20 cellular contexts compared by ENCODE assay signal in genomic region chr7:44793919-44794715, GRCh38. TPM values are rescaled to one million over a fixed set of nuclear protein-coding genes. Genes with fewer than 3 reads are reported as not detected.
DNase-seq lines count a peak whose midpoint lies in the region; ATAC-seq and TF ChIP-seq lines count a peak whose summit lies in the region.
"Had no signal": no experiment of that assay in that cellular context is flagged by ENCODE, and none has a peak within 500 bp of the region (broad histone marks: within the 10 kb centered on the region; RNA-seq: fewer than 3 reads in every experiment).

No MANE protein-coding gene starts in this region.

- no peak overlapping the region for H2AK5ac ChIP-seq in trophoblast cell (ENCODE audit: low read length)

- no peak overlapping the region for H4K8ac ChIP-seq in trophoblast cell (ENCODE audit: low read depth, low read length)

- peaks cover 16% of the 10 kb centered on the region for H3K4me1 Mint-ChIP-seq in activated CD8-positive, alpha-beta memory T cell treated with anti-CD3 and anti-CD28 coated beads, Interleukin-2, amount 10 ng/mL, durations not matched to agents 7 days and 5 days

- H3K9ac ChIP-seq in NT2/D1 (ENCODE audit: insufficient read length, low read depth), result peak overlapping the region; percentile 0
- H3K9ac ChIP-seq in trophoblast cell (ENCODE audit: low read length), result no peak overlapping the region

- H3K36me3 Mint-ChIP-seq in activated CD8-positive, alpha-beta memory T cell treated with anti-CD3 and anti-CD28 coated beads, Interleukin-2, amount 10 ng/mL, durations not matched to agents 7 days and 5 days, result peaks cover 16% of the 10 kb centered on the region

- no peak overlapping the region for H3K4me3 ChIP-seq in NT2/D1 (ENCODE audit: insufficient read length, low read depth)
- H3K4me3 ChIP-seq in esophagus muscularis mucosa, result no peak overlapping the region
- H3K4me3 ChIP-seq in trophoblast cell (ENCODE audit: low read depth, low read length), result no peak overlapping the region
- H3K4me3 ChIP-seq: ascending aorta, sigmoid colon had no signal

- no peak overlapping the region for H2BK5ac ChIP-seq in trophoblast cell (ENCODE audit: low read depth, low read length, poor library complexity)

- H3K27ac ChIP-seq in esophagus muscularis mucosa (replicated peaks in 1 of 4), result peak overlapping the region; percentile 23 to 60 (median 53)
- H3K27ac ChIP-seq in trophoblast cell (ENCODE audit: low read depth, low read length), result no peak overlapping the region
- H3K27ac ChIP-seq: ascending aorta, HL-60 had no signal

- H4K12ac ChIP-seq in trophoblast cell (ENCODE audit: low read depth, low read length), result no peak overlapping the region

- no peak for TF ChIP-seq EP300 in esophagus muscularis mucosa (IDR thresholded peaks at IDR 0.05)

- intact Hi-C loops in esophagus muscularis mucosa (cut with DNase I), result loop anchor here (2.0 kb wide), 1 partner anchor 43 kb away; no protein-coding TSS in a partner anchor

- no peak overlapping the region for H2BK12ac ChIP-seq in trophoblast cell (ENCODE audit: low read length)

- H3K27me3 Mint-ChIP-seq in activated CD8-positive, alpha-beta memory T cell treated with anti-CD3 and anti-CD28 coated beads, Interleukin-2, amount 10 ng/mL, durations not matched to agents 7 days and 5 days, result no peaks in the 10 kb centered on the region
- H3K27me3 Mint-ChIP-seq: dendritic cell treated with granulocyte-macrophage colony-stimulating factor and Interleukin-4, amounts not matched to agents 40 ng/mL and 50 ng/mL, for 4 days; T-helper 17 cell had no signal

- H3K4me1 ChIP-seq in NT2/D1 (ENCODE audit: insufficient read depth, insufficient read length) (no peaks in the 10 kb centered on the region), esophagus muscularis mucosa (peaks cover 15 to 39% (median 32%) of the 10 kb centered on the region in 4 donors), trophoblast cell (ENCODE audit: control insufficient read depth in 1 of 2, insufficient read depth in 2 of 2, low read length in 2 of 2) (peaks cover 0 to 8% of the 10 kb centered on the region in 2 experiments)

- no peak overlapping the region for H3K14ac ChIP-seq in trophoblast cell (ENCODE audit: low read length)

- no peak overlapping the region for H3K4me2 ChIP-seq in trophoblast cell (ENCODE audit: low read length)

- H3K9me3 ChIP-seq in NT2/D1 (ENCODE audit: insufficient read depth, low read length) (no peaks in the 10 kb centered on the region), esophagus muscularis mucosa (no peaks in the 10 kb centered on the region), trophoblast cell (ENCODE audit: insufficient read depth, low read depth, low read length) (no peaks in the 10 kb centered on the region)
- H3K9me3 ChIP-seq: ascending aorta, sigmoid colon had no signal

- CTCF ChIA-PET in activated CD8-positive, alpha-beta memory T cell treated with anti-CD3 and anti-CD28 coated beads, Interleukin-2, amount 10 ng/mL, durations not matched to agents 7 days and 5 days (lab: Charles Lee), result interaction anchor here (1.5 kb wide), 1 partner anchor 188 kb away, joined by 3 read pairs; no protein-coding TSS in a partner anchor

- H4K91ac ChIP-seq in trophoblast cell (ENCODE audit: low read depth, low read length), result no peak overlapping the region

- H3K79me1 ChIP-seq in trophoblast cell (ENCODE audit: low read length), result peaks cover 10% of the 10 kb centered on the region

- TF ChIP-seq CTCF in esophagus muscularis mucosa (IDR thresholded peaks at IDR 0.05), result no peak

- 61% methylated on average over 8 of the region's 8 CpGs for WGBS in esophagus muscularis mucosa
- WGBS in trophoblast cell (ENCODE audit: extremely low coverage, insufficient coverage, insufficient read length), result no CpG with 5 or more reads among the region's 8 CpGs

- H3K18ac ChIP-seq in trophoblast cell (ENCODE audit: low read length), result no peak overlapping the region

- H3K27ac Mint-ChIP-seq in activated CD8-positive, alpha-beta memory T cell treated with anti-CD3 and anti-CD28 coated beads, Interleukin-2, amount 10 ng/mL, durations not matched to agents 7 days and 5 days, result peak overlapping the region; percentile 7
- H3K27ac Mint-ChIP-seq: activated T-cell treated with anti-CD3 and anti-CD28 coated beads, Interleukin-2, amount 50 U/mL, for 72 hours; dendritic cell treated with granulocyte-macrophage colony-stimulating factor and Interleukin-4, amounts not matched to agents 40 ng/mL and 50 ng/mL, for 4 days; T-helper 17 cell had no signal

- no peak overlapping the region for H2BK120ac ChIP-seq in trophoblast cell (ENCODE audit: insufficient read depth, low read length, poor library complexity)

- H3K4me3 Mint-ChIP-seq in activated CD8-positive, alpha-beta memory T cell treated with anti-CD3 and anti-CD28 coated beads, Interleukin-2, amount 10 ng/mL, durations not matched to agents 7 days and 5 days, result no peak overlapping the region
- H3K4me3 Mint-ChIP-seq: dendritic cell treated with granulocyte-macrophage colony-stimulating factor and Interleukin-4, amounts not matched to agents 40 ng/mL and 50 ng/mL, for 4 days; T-helper 17 cell had no signal

- H3K23ac ChIP-seq in trophoblast cell (ENCODE audit: low read length), result no peak overlapping the region

- no peaks in the 10 kb centered on the region for H3K9me3 Mint-ChIP-seq in activated CD8-positive, alpha-beta memory T cell treated with anti-CD3 and anti-CD28 coated beads, Interleukin-2, amount 10 ng/mL, durations not matched to agents 7 days and 5 days (ENCODE audit: low read depth)
- H3K9me3 Mint-ChIP-seq: activated T-cell treated with anti-CD3 and anti-CD28 coated beads, Interleukin-2, amount 50 U/mL, for 72 hours; dendritic cell treated with granulocyte-macrophage colony-stimulating factor and Interleukin-4, amounts not matched to agents 40 ng/mL and 50 ng/mL, for 4 days had no signal

- no peaks in the 10 kb centered on the region for H3K27me3 ChIP-seq in NT2/D1 (ENCODE audit: insufficient read depth, insufficient read length)
- H3K27me3 ChIP-seq in esophagus muscularis mucosa, result no peaks in the 10 kb centered on the region
- no peaks in the 10 kb centered on the region for H3K27me3 ChIP-seq in trophoblast cell (ENCODE audit: insufficient read depth, low read length)
- H3K27me3 ChIP-seq: ascending aorta, sigmoid colon had no signal

- H3K4ac ChIP-seq in trophoblast cell (ENCODE audit: low read depth, low read length), result no peak overlapping the region

- H3K79me2 ChIP-seq in trophoblast cell (ENCODE audit: control insufficient read depth, insufficient read depth, low read length, poor library complexity), result peaks cover 13% of the 10 kb centered on the region

- ATAC-seq in activated CD8-positive, alpha-beta memory T cell treated with anti-CD3 and anti-CD28 coated beads, Interleukin-2, amount 10 ng/mL, durations not matched to agents 7 days and 5 days, result no peak
- ATAC-seq: activated T-cell treated with anti-CD3 and anti-CD28 coated beads, Interleukin-2, amount 50 U/mL, for 72 hours; T-helper 17 cell had no signal

- H3K36me3 ChIP-seq in NT2/D1 (ENCODE audit: insufficient read depth, insufficient read length, low read length) (peaks cover 22% of the 10 kb centered on the region), esophagus muscularis mucosa (peaks cover 0 to 6% (median 2%) of the 10 kb centered on the region in 4 donors), trophoblast cell (ENCODE audit: control insufficient read depth in 1 of 2, insufficient read depth in 2 of 2, low read length in 2 of 2) (peaks cover 0 to 7% of the 10 kb centered on the region in 2 experiments)

- no peak for DNase-seq in activated CD8-positive, alpha-beta memory T cell treated with anti-CD3 and anti-CD28 coated beads, Interleukin-2, amount 10 ng/mL, durations not matched to agents 7 days and 5 days
- DNase-seq in activated CD8-positive, alpha-beta memory T cell treated with anti-CD3 and anti-CD28 coated beads, Interleukin-2, amount 50 U/mL, for 48 hours, result no peak
- DNase-seq in NT2/D1 (ENCODE audit: low read depth, low spot score) (no peak), esophagus muscularis mucosa (ENCODE audit: extremely low spot score) (no peak), trophoblast cell (peak; percentile 94 to 98), RPMI8226 (no peak), NCI-H1436 treated with DMSO at 0.1 percent for 48 hours (lab: John Stamatoyannopoulos, UW) (no peak), NCI-H2081 treated with DMSO at 0.1 percent for 48 hours (lab: John Stamatoyannopoulos, UW) (no peak)
- DNase-seq: activated CD4-positive, CD25-positive, alpha-beta regulatory T cell treated with anti-CD3 and anti-CD28 coated beads, Interleukin-2, amount 50 U/mL, for 72 hours; activated T-cell treated with anti-CD3 and anti-CD28 coated beads, Interleukin-2, amount 50 U/mL, for 72 hours; H9; NCI-H1694; NCI-H510A; OCI-M1; sigmoid colon; stimulated activated CD4-positive, alpha-beta T cell treated with anti-CD3 and anti-CD28 coated beads, Interleukin-4, amount 100 ng/mL, for 24 hours; T-helper 17 cell had no signal

- no peak for TF ChIP-seq POLR2A in esophagus muscularis mucosa (IDR thresholded peaks at IDR 0.05; ENCODE audit: low read depth)

- H2AFZ ChIP-seq in trophoblast cell (ENCODE audit: insufficient read depth, low read length, poor library complexity), result no peak overlapping the region

RNA-seq across cellular contexts. Expression of gene PPIA, which starts 2.4 kb away (rescaled TPM):
- total RNA-seq in activated CD8-positive, alpha-beta memory T cell treated with anti-CD3 and anti-CD28 coated beads, Interleukin-2, amount 10 ng/mL, durations not matched to agents 7 days and 5 days, result 1,000 to 10,000 TPM; 1,935 to 2,367 TPM
- total RNA-seq in esophagus muscularis mucosa, result 1,000 to 10,000 TPM; 1,223 to 1,666 (median 1,462) TPM
- polyA plus RNA-seq in trophoblast cell (2013), result 1,607 and 1,645 TPM in 2 replicates

RNA-seq across cellular contexts. Expression of gene ZMIZ2, which starts 45.5 kb away (rescaled TPM):
- 100 to 1,000 TPM; 103 to 120 TPM for total RNA-seq in activated CD8-positive, alpha-beta memory T cell treated with anti-CD3 and anti-CD28 coated beads, Interleukin-2, amount 10 ng/mL, durations not matched to agents 7 days and 5 days
- 10 to 100 TPM; 12.4 to 36.0 (median 28.4) TPM for total RNA-seq in esophagus muscularis mucosa
- polyA plus RNA-seq in trophoblast cell (2013), result 27.0 and 27.4 TPM in 2 replicates

RNA-seq across cellular contexts. Expression of gene H2AZ2, which starts 53.8 kb away (rescaled TPM):
- 100 to 1,000 TPM; 302 to 331 TPM for total RNA-seq in activated CD8-positive, alpha-beta memory T cell treated with anti-CD3 and anti-CD28 coated beads, Interleukin-2, amount 10 ng/mL, durations not matched to agents 7 days and 5 days
- 100 to 1,000 TPM; 175 to 227 (median 203) TPM for total RNA-seq in esophagus muscularis mucosa
- 172 and 182 TPM in 2 replicates for polyA plus RNA-seq in trophoblast cell (2013)

Comparison
In these comparisons a context has a peak if more than half of its experiments do, and no peak if none do; other contexts are left out.
1. DNase-seq: peak in trophoblast cell (2 of 2); none in activated CD8-positive, alpha-beta memory T cell treated with anti-CD3 and anti-CD28 coated beads, Interleukin-2, amount 10 ng/mL, durations not matched to agents 7 days and 5 days (single experiment), activated CD8-positive, alpha-beta memory T cell treated with anti-CD3 and anti-CD28 coated beads, Interleukin-2, amount 50 U/mL, for 48 hours (single experiment), NT2/D1 (single experiment), esophagus muscularis mucosa (single experiment), RPMI8226 (single experiment), NCI-H1436 treated with DMSO at 0.1 percent for 48 hours (single experiment) and NCI-H2081 treated with DMSO at 0.1 percent for 48 hours (single experiment).